Comparison of ENCODE assay signal across 8 cellular contexts in the genomic region with DNA sequence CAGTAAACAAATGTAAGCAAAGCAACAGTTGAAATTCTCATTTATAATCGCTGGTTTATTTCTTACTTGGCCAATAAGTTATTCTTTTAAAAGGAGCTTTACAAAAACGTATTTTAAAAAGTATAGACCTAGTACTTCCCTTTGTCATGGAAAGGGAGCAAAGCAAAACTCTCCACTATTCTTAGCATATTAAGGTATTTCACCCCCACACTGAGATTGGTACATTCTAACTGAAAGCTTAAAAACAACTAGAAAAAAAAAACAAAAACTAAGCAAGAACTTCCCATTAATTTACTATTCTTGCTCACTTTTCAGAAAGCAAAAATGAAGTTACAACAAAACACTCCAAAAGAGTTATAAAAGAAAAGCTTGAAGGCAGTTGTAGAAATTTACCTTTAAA. TPM values are rescaled to one million over a fixed set of nuclear protein-coding genes. Genes with fewer than 3 reads are reported as not detected.
DNase-seq lines count a peak whose midpoint lies in the region; ATAC-seq and TF ChIP-seq lines count a peak whose summit lies in the region.

No MANE protein-coding gene starts in this region.

- H3K4me3 Mint-ChIP-seq in activated CD4-positive, alpha-beta T cell treated with anti-CD3 and anti-CD28 coated beads for 36 hours = peak overlapping the region; percentile 97

- TF ChIP-seq POLR2A in testis (IDR thresholded peaks at IDR 0.05) = no peak

- peak overlapping the region; percentile 97 for H3K27ac ChIP-seq in testis

- in situ Hi-C loops in KBM-7 (cut with MboI; ENCODE audit: low pct_unique_long_range_greater_than_20kb, low sequenced_read_pairs) = no loop called here

- intact Hi-C loops in activated CD4-positive, alpha-beta T cell treated with anti-CD3 and anti-CD28 coated beads for 36 hours (cut with DNase I, micrococcal nuclease) = loop anchor here (2.0 to 5.0 kb wide), 7 partner anchors 70 to 1186 kb away; a partner anchor contains a TSS
- intact Hi-C loops in testis (cut with DNase I; ENCODE audit: low total_unique reads) = no loop called here

- no peaks in the 10 kb centered on the region for H3K36me3 ChIP-seq in testis (ENCODE audit: low read depth, missing control alignments)

- no peaks in the 10 kb centered on the region for H3K27me3 ChIP-seq in testis

- POLR2A ChIA-PET in activated CD4-positive, alpha-beta T cell treated with anti-CD3 and anti-CD28 coated beads for 36 hours (lab: Charles Lee) = interaction anchor here (0.6 to 0.7 kb wide), 2 partner anchors 18 to 481 kb away, joined by 3 read pairs; no protein-coding TSS in a partner anchor

- peaks cover 30% of the 10 kb centered on the region for H3K4me1 ChIP-seq in testis

- WGBS in testis, 2 donors = 11 to 14% methylated on average over 2 of the region's 2 CpGs

- H3K27ac Mint-ChIP-seq in activated CD4-positive, alpha-beta T cell treated with anti-CD3 and anti-CD28 coated beads for 36 hours = peak overlapping the region; percentile 98
- H3K27ac Mint-ChIP-seq in activated naive CD4-positive, alpha-beta T cell treated with anti-CD3 and anti-CD28 coated beads, Interleukin-2, amount 50 U/mL, for 72 hours = peak overlapping the region; percentile 89 to 92

- no peaks in the 10 kb centered on the region for H3K27me3 Mint-ChIP-seq in activated CD4-positive, alpha-beta T cell treated with anti-CD3 and anti-CD28 coated beads for 36 hours

- no peak for ATAC-seq in activated CD4-positive, alpha-beta T cell treated with anti-CD3 and anti-CD28 coated beads for 36 hours
- no peak for ATAC-seq in activated naive CD4-positive, alpha-beta T cell treated with anti-CD3 and anti-CD28 coated beads, Interleukin-2, amount 50 U/mL, for 72 hours
- no peak for ATAC-seq in GM18870 (IDR thresholded peaks at IDR 0.05; ENCODE audit: unreplicated experiment)

- no peak for DNase-seq in activated CD4-positive, alpha-beta T cell treated with anti-CD3 and anti-CD28 coated beads for 36 hours
- no peak for DNase-seq in activated CD4-positive, alpha-beta T cell treated with anti-CD3 and anti-CD28 coated beads, Interleukin-2, amount 50 U/mL, for 48 hours
- no peak for DNase-seq in activated naive CD4-positive, alpha-beta T cell treated with anti-CD3 and anti-CD28 coated beads, Interleukin-2, amount 50 U/mL, for 72 hours (ENCODE audit: low spot score in 2 of 2)
- peak; percentile 22 for DNase-seq in iris pigment epithelial cell (ENCODE audit: low read depth)
- DNase-seq in testis = no peak
- DNase-seq in KBM-7 = no peak
- DNase-seq in islet precursor cell = no peak

- no peaks in the 10 kb centered on the region for H3K9me3 ChIP-seq in testis

- CTCF ChIA-PET in activated CD4-positive, alpha-beta T cell treated with anti-CD3 and anti-CD28 coated beads for 36 hours (lab: Charles Lee) = interaction anchor here (0.6 to 1.6 kb wide), 7 partner anchors 10 to 255 kb away, joined by 3 to 4 read pairs (median 4); no protein-coding TSS in a partner anchor

- H3K9me3 Mint-ChIP-seq in activated CD4-positive, alpha-beta T cell treated with anti-CD3 and anti-CD28 coated beads for 36 hours (ENCODE audit: low read depth) = no peaks in the 10 kb centered on the region
- no peaks in the 10 kb centered on the region for H3K9me3 Mint-ChIP-seq in activated naive CD4-positive, alpha-beta T cell treated with anti-CD3 and anti-CD28 coated beads, Interleukin-2, amount 50 U/mL, for 72 hours

- H3K36me3 Mint-ChIP-seq in activated CD4-positive, alpha-beta T cell treated with anti-CD3 and anti-CD28 coated beads for 36 hours (ENCODE audit: low read depth) = peaks cover 21% of the 10 kb centered on the region
- peaks cover 15 to 25% of the 10 kb centered on the region in 2 donors for H3K36me3 Mint-ChIP-seq in activated naive CD4-positive, alpha-beta T cell treated with anti-CD3 and anti-CD28 coated beads, Interleukin-2, amount 50 U/mL, for 72 hours

- H3K4me1 Mint-ChIP-seq in activated CD4-positive, alpha-beta T cell treated with anti-CD3 and anti-CD28 coated beads for 36 hours = peaks cover 36% of the 10 kb centered on the region

- no peak for TF ChIP-seq CTCF in testis (IDR thresholded peaks at IDR 0.05)

- H3K4me3 ChIP-seq in testis = peak overlapping the region; percentile 96 to 100

RNA-seq across cellular contexts. Expression of a gene that starts 1.4 kb away (rescaled TPM):
- total RNA-seq in activated CD4-positive, alpha-beta T cell treated with anti-CD3 and anti-CD28 coated beads for 36 hours = 10 to 100 TPM; 54.9 to 71.0 TPM
- total RNA-seq in activated naive CD4-positive, alpha-beta T cell treated with anti-CD3 and anti-CD28 coated beads, Interleukin-2, amount 50 U/mL, for 72 hours = 10 to 100 TPM; 52.5 to 55.3 TPM
- total RNA-seq in testis = 100 to 1,000 TPM; 108 to 126 TPM
- 200 TPM for polyA plus RNA-seq in testis (ENCODE audit: insufficient read depth, low read depth, low replicate concordance)

RNA-seq across cellular contexts. Expression of a gene that starts 1.5 kb away (rescaled TPM):
- 10 to 100 TPM; 16.5 to 18.7 TPM for total RNA-seq in activated CD4-positive, alpha-beta T cell treated with anti-CD3 and anti-CD28 coated beads for 36 hours
- total RNA-seq in activated naive CD4-positive, alpha-beta T cell treated with anti-CD3 and anti-CD28 coated beads, Interleukin-2, amount 50 U/mL, for 72 hours = 10 to 100 TPM in 1 of 2 donors, 1 to 10 TPM in 1; 8.5 to 17.4 TPM
- total RNA-seq in testis = 10 to 100 TPM; 51.4 to 54.9 TPM
- polyA plus RNA-seq in testis (ENCODE audit: insufficient read depth, low read depth, low replicate concordance) = 64.2 TPM
